Comparison of ENCODE assay signal across 8 cellular contexts in genomic region chr1:236686815-236687160, GRCh38. TPM values are rescaled to one million over a fixed set of nuclear protein-coding genes. Genes with fewer than 3 reads are reported as not detected.
A peak's percentile ranks its signal among the peaks of the same experiment; 100 is the strongest.
DNase-seq lines count a peak whose midpoint lies in the region; ATAC-seq lines count a peak whose summit lies in the region.

No MANE protein-coding gene starts in this region.

- H3K4me3 Mint-ChIP-seq in activated CD4-positive, alpha-beta T cell treated with anti-CD3 and anti-CD28 coated beads for 36 hours = peak overlapping the region; percentile 39
- peak overlapping the region; percentile 56 to 80 (median 76) for H3K4me3 Mint-ChIP-seq in immature natural killer cell

- peaks cover 25% of the 10 kb centered on the region for H3K27me3 ChIP-seq in adipocyte (replicated peaks; ENCODE audit: control insufficient read depth, insufficient read depth, low read length)
- H3K27me3 ChIP-seq in stomach smooth muscle (ENCODE audit: control insufficient read depth in 1 of 2, insufficient read depth in 2 of 2, low read length in 2 of 2) = peaks cover 0 to 26% of the 10 kb centered on the region in 2 donors

- CTCF ChIA-PET in activated CD4-positive, alpha-beta T cell treated with anti-CD3 and anti-CD28 coated beads for 36 hours (lab: Charles Lee) = no interaction called here

- H3K27me3 Mint-ChIP-seq in activated CD4-positive, alpha-beta T cell treated with anti-CD3 and anti-CD28 coated beads for 36 hours = peaks cover 36% of the 10 kb centered on the region
- H3K27me3 Mint-ChIP-seq in immature natural killer cell (ENCODE audit: low read depth in 3 of 3) = peaks cover 6 to 34% (median 16%) of the 10 kb centered on the region in 3 donors

- DNase-seq in activated CD4-positive, alpha-beta T cell treated with anti-CD3 and anti-CD28 coated beads for 36 hours = peak; percentile 16
- no peak for DNase-seq in activated CD4-positive, alpha-beta T cell treated with anti-CD3 and anti-CD28 coated beads for 4 hours
- no peak for DNase-seq in adipocyte (ENCODE audit: low read depth)
- no peak for DNase-seq in immature natural killer cell
- no peak for DNase-seq in NCI-H2029 (lab: John Stamatoyannopoulos, UW)
- DNase-seq in SHP77 treated with DMSO at 0.1 percent for 48 hours (lab: John Stamatoyannopoulos, UW) = no peak

- H3K9me3 ChIP-seq in adipocyte (ENCODE audit: control insufficient read depth, low read length) (no peaks in the 10 kb centered on the region), stomach smooth muscle (ENCODE audit: control insufficient read depth in 2 of 2, low read length in 2 of 2) (no peaks in the 10 kb centered on the region)

- peaks cover 2% of the 10 kb centered on the region for H3K4me1 ChIP-seq in adipocyte (ENCODE audit: control insufficient read depth, insufficient read depth, low read length)
- H3K4me1 ChIP-seq in stomach smooth muscle (ENCODE audit: control insufficient read depth, insufficient read depth, low read length) = peaks cover 15% of the 10 kb centered on the region

- H3K36me3 ChIP-seq in adipocyte (ENCODE audit: control insufficient read depth, insufficient read depth, low read length, severe bottlenecking) = no peaks in the 10 kb centered on the region
- no peaks in the 10 kb centered on the region for H3K36me3 ChIP-seq in stomach smooth muscle (ENCODE audit: control insufficient read depth in 2 of 2, insufficient read depth in 2 of 2, low read length in 2 of 2)

- H3K27ac ChIP-seq in stomach smooth muscle (ENCODE audit: low read length) = peak overlapping the region; percentile 11

- no peaks in the 10 kb centered on the region for H3K9me3 Mint-ChIP-seq in activated CD4-positive, alpha-beta T cell treated with anti-CD3 and anti-CD28 coated beads for 36 hours (ENCODE audit: low read depth)
- peaks cover 0 to 7% (median 1%) of the 10 kb centered on the region in 6 donors for H3K9me3 Mint-ChIP-seq in immature natural killer cell

- H3K4me3 ChIP-seq in adipocyte (ENCODE audit: low read length) = peak overlapping the region; percentile 73
- peak overlapping the region; percentile 53 to 72 for H3K4me3 ChIP-seq in stomach smooth muscle (ENCODE audit: low read length in 2 of 2)

- H3K27ac Mint-ChIP-seq in activated CD4-positive, alpha-beta T cell treated with anti-CD3 and anti-CD28 coated beads for 36 hours = no peak overlapping the region
- H3K27ac Mint-ChIP-seq in immature natural killer cell = no peak overlapping the region

- peak; percentile 21 for ATAC-seq in activated CD4-positive, alpha-beta T cell treated with anti-CD3 and anti-CD28 coated beads for 36 hours
- no peak for ATAC-seq in HG03432 (IDR thresholded peaks at IDR 0.05; ENCODE audit: unreplicated experiment)

- intact Hi-C loops in activated CD4-positive, alpha-beta T cell treated with anti-CD3 and anti-CD28 coated beads for 36 hours (cut with DNase I, micrococcal nuclease) = loop anchor here in 1 of 2 experiments (1.0 kb wide), 2 partner anchors 82 to 109 kb away; partner anchors contain the start of genes HEATR1 and MTR

- POLR2A ChIA-PET in activated CD4-positive, alpha-beta T cell treated with anti-CD3 and anti-CD28 coated beads for 36 hours (lab: Charles Lee) = no interaction called here

- H3K36me3 Mint-ChIP-seq in activated CD4-positive, alpha-beta T cell treated with anti-CD3 and anti-CD28 coated beads for 36 hours (ENCODE audit: low read depth) = peaks cover 2% of the 10 kb centered on the region
- peaks cover 0 to 6% (median 3%) of the 10 kb centered on the region in 3 donors for H3K36me3 Mint-ChIP-seq in immature natural killer cell

- H3K4me1 Mint-ChIP-seq in activated CD4-positive, alpha-beta T cell treated with anti-CD3 and anti-CD28 coated beads for 36 hours = peaks cover 20% of the 10 kb centered on the region
- peaks cover 22 to 31% of the 10 kb centered on the region in 2 donors for H3K4me1 Mint-ChIP-seq in immature natural killer cell

- H3K9ac ChIP-seq in adipocyte (ENCODE audit: low read length) (no peak overlapping the region), stomach smooth muscle (ENCODE audit: low read length in 2 of 2) (peak overlapping the region; percentile 13 to 42)

RNA-seq across cellular contexts. Expression of gene ACTN2, which starts 0.5 kb away (rescaled TPM):
- total RNA-seq in activated CD4-positive, alpha-beta T cell treated with anti-CD3 and anti-CD28 coated beads for 36 hours = under 1 TPM; 0.44 to 0.46 TPM
- not detected for polyA plus RNA-seq in immature natural killer cell
